In genomic region chr12:6773662-6774351, GRCh38 we compare ENCODE assay signal across 10 cellular contexts. TPM values are rescaled to one million over a fixed set of nuclear protein-coding genes. Genes with fewer than 3 reads are reported as not detected.
DNase-seq lines count a peak whose midpoint lies in the region; ATAC-seq and TF ChIP-seq lines count a peak whose summit lies in the region.
"Had no signal": no experiment of that assay in that cellular context is flagged by ENCODE, and none has a peak within 500 bp of the region (broad histone marks: within the 10 kb centered on the region; RNA-seq: fewer than 3 reads in every experiment).

No MANE protein-coding gene starts in this region.

- H3K4me3 ChIP-seq in gastroesophageal sphincter, result peak overlapping the region; percentile 1 to 42

- no peak overlapping the region for H2BK120ac ChIP-seq in H9 (ENCODE audit: low read depth, low read length, poor library complexity, severe bottlenecking)

- H2AK5ac ChIP-seq in H9 (ENCODE audit: insufficient read length, low read length), result no peak overlapping the region

- no peak overlapping the region for H4K5ac ChIP-seq in H9 (ENCODE audit: insufficient read length, low read depth, low read length)

- no peak overlapping the region for H3K23ac ChIP-seq in H9 (ENCODE audit: insufficient read length, low read depth, low read length)

- H3K4me3 Mint-ChIP-seq in H9, result peak overlapping the region; percentile 34 to 74
- H3K4me3 Mint-ChIP-seq in stimulated activated memory B cell treated with anti-CD40 and anti-IgM and Interleukin-4, amounts not matched to agents 10 μg/mL and 1 μg/mL and 100 μg/mL, for 72 hours, result no peak overlapping the region
- H3K4me3 Mint-ChIP-seq: activated B cell treated with CpG ODN at 0.5 μM for 24 hours had no signal

- no peak overlapping the region for H2BK15ac ChIP-seq in H9 (ENCODE audit: low read depth, low read length)

- H3K79me2 ChIP-seq in H9 (ENCODE audit: insufficient read depth, low read length), result no peaks in the 10 kb centered on the region

- H2BK5ac ChIP-seq in H9 (ENCODE audit: insufficient read length, low read length), result no peak overlapping the region

- no peak for ATAC-seq in gastroesophageal sphincter
- ATAC-seq in stimulated activated memory B cell treated with anti-CD40 and anti-IgM and Interleukin-4, amounts not matched to agents 10 μg/mL and 1 μg/mL and 100 μg/mL, for 72 hours, result no peak

- no peak overlapping the region for H2BK12ac ChIP-seq in H9 (ENCODE audit: insufficient read length, low read depth, low read length)

- H2AFZ ChIP-seq in H9 (ENCODE audit: low read length), result no peak overlapping the region

- H3K14ac ChIP-seq in H9 (ENCODE audit: insufficient read depth, low read length), result no peak overlapping the region; the same call in 1 of the 2 replicates

- no peak overlapping the region for H3K18ac ChIP-seq in H9 (ENCODE audit: insufficient read length, low read depth, low read length)

- H3K79me1 ChIP-seq in H9 (ENCODE audit: insufficient read depth, low read depth, low read length, poor library complexity, severe bottlenecking), result no peaks in the 10 kb centered on the region

- no peak overlapping the region for H3K9ac ChIP-seq in H9 (ENCODE audit: extremely low read depth, insufficient read length, low read length)

- peaks cover 0 to 26% of the 10 kb centered on the region in 2 donors for H3K36me3 ChIP-seq in gastroesophageal sphincter

- peak overlapping the region; percentile 13 for H3K4me2 ChIP-seq in H9 (ENCODE audit: insufficient read depth, insufficient read length, low read length)

- H3T11ph ChIP-seq in H9 (ENCODE audit: low read length), result no peak overlapping the region

- peaks cover 47 to 74% of the 10 kb centered on the region in 2 experiments for H3K4me1 Mint-ChIP-seq in H9
- H3K4me1 Mint-ChIP-seq in stimulated activated memory B cell treated with anti-CD40 and anti-IgM and Interleukin-4, amounts not matched to agents 10 μg/mL and 1 μg/mL and 100 μg/mL, for 72 hours, result peaks cover 56% of the 10 kb centered on the region

- H2BK20ac ChIP-seq in H9 (ENCODE audit: low read depth, low read length, poor library complexity, severe bottlenecking), result no peak overlapping the region

- H4K20me1 ChIP-seq in H9 (ENCODE audit: control insufficient read depth, insufficient read depth, insufficient read length), result no peaks in the 10 kb centered on the region

- TF ChIP-seq POLR2A in gastroesophageal sphincter (IDR thresholded peaks at IDR 0.05), result no peak

- H3K9me3 ChIP-seq in H9 (ENCODE audit: control insufficient read depth, low read depth, low read length) (no peaks in the 10 kb centered on the region), gastroesophageal sphincter (no peaks in the 10 kb centered on the region)

- H4K8ac ChIP-seq in H9 (replicated peaks; ENCODE audit: insufficient read length, low read depth, low read length), result no peak overlapping the region

- H3K27ac ChIP-seq in H9 (ENCODE audit: insufficient read length, low read depth, low read length) (no peak overlapping the region), gastroesophageal sphincter (peak overlapping the region in 3 of 4 donors; percentile 8 to 97 (median 17))

- no peak overlapping the region for H3K56ac ChIP-seq in H9 (ENCODE audit: insufficient read length, low read depth, low read length)

- WGBS in H9 (ENCODE audit: extremely low coverage, insufficient read length, low lambda C conversion rate), result no CpG with 5 or more reads among the region's 57 CpGs
- 18 to 27% methylated on average over 3 to 10 of the region's 57 CpGs for WGBS in gastroesophageal sphincter (ENCODE audit: low coverage in 1 of 2), 2 donors

- peaks cover 3% of the 10 kb centered on the region; the same call in 1 of the 2 replicates for H3K4me1 ChIP-seq in H9 (ENCODE audit: insufficient read depth, low read length)
- peaks cover 0 to 73% (median 38%) of the 10 kb centered on the region in 3 donors for H3K4me1 ChIP-seq in gastroesophageal sphincter

- H3K27me3 ChIP-seq in H9 (ENCODE audit: insufficient read depth, low read length), result peaks cover 5% of the 10 kb centered on the region; the same call in 1 of the 2 replicates
- H3K27me3 ChIP-seq in gastroesophageal sphincter, result no peaks in the 10 kb centered on the region

- H3K4ac ChIP-seq in H9 (ENCODE audit: low read depth, low read length), result no peak overlapping the region

- H3K9me3 Mint-ChIP-seq in H9, result peaks cover 0 to 3% of the 10 kb centered on the region in 2 experiments; a peak in 2 of 5 replicates
- H3K9me3 Mint-ChIP-seq in stimulated activated memory B cell treated with anti-CD40 and anti-IgM and Interleukin-4, amounts not matched to agents 10 μg/mL and 1 μg/mL and 100 μg/mL, for 72 hours, result no peaks in the 10 kb centered on the region
- H3K9me3 Mint-ChIP-seq: activated B cell treated with CpG ODN at 0.5 μM for 24 hours had no signal

- TF ChIP-seq EP300 in gastroesophageal sphincter (IDR thresholded peaks at IDR 0.05), result no peak

- no peak overlapping the region for H4K91ac ChIP-seq in H9 (ENCODE audit: insufficient read length, low read depth, low read length)

- H3K27ac Mint-ChIP-seq in H9, result no peak overlapping the region
- H3K27ac Mint-ChIP-seq in stimulated activated memory B cell treated with anti-CD40 and anti-IgM and Interleukin-4, amounts not matched to agents 10 μg/mL and 1 μg/mL and 100 μg/mL, for 72 hours, result no peak overlapping the region
- H3K27ac Mint-ChIP-seq: activated B cell treated with CpG ODN at 0.5 μM for 24 hours had no signal

- no peak for TF ChIP-seq CTCF in H9 (conservative IDR thresholded peaks at IDR 0.05)
- TF ChIP-seq CTCF in gastroesophageal sphincter (IDR thresholded peaks at IDR 0.05), result no peak

- peaks cover 20% of the 10 kb centered on the region for H3K23me2 ChIP-seq in H9 (ENCODE audit: insufficient read length, low read depth, low read length, poor library complexity, severe bottlenecking)

- DNase-seq in H9 (no peak), NCI-H1105 (lab: John Stamatoyannopoulos, UW) (no peak), hippocampal formation (lab: John Stamatoyannopoulos, UW) (no peak), hepatic stellate cell (ENCODE audit: low spot score) (no peak)
- DNase-seq in activated CD8-positive, alpha-beta memory T cell treated with anti-CD3 and anti-CD28 coated beads for 24 hours, result peak; percentile 89
- DNase-seq in stimulated activated CD8-positive, alpha-beta memory T cell treated with anti-CD3 and anti-CD28 coated beads, Interleukin-12 subunit alpha, Interleukin-12 subunit beta, amount 100 ng/mL, for 4 hours (ENCODE audit: low read depth), result peak; percentile 70
- DNase-seq: activated B cell treated with CpG ODN at 0.5 μM for 24 hours, NCI-H774 had no signal

- H3K27me3 Mint-ChIP-seq in H9 (ENCODE audit: low read depth), result peaks cover 47% of the 10 kb centered on the region
- peaks cover 98% of the 10 kb centered on the region for H3K27me3 Mint-ChIP-seq in stimulated activated memory B cell treated with anti-CD40 and anti-IgM and Interleukin-4, amounts not matched to agents 10 μg/mL and 1 μg/mL and 100 μg/mL, for 72 hours

- peaks cover 23 to 48% (median 48%) of the 10 kb centered on the region in 3 experiments for H3K36me3 Mint-ChIP-seq in H9 (ENCODE audit: insufficient read depth in 1 of 3, low read depth in 3 of 3)
- H3K36me3 Mint-ChIP-seq in stimulated activated memory B cell treated with anti-CD40 and anti-IgM and Interleukin-4, amounts not matched to agents 10 μg/mL and 1 μg/mL and 100 μg/mL, for 72 hours, result no peaks in the 10 kb centered on the region

RNA-seq across cellular contexts. Expression of gene LAG3, which starts 1.5 kb away (rescaled TPM):
- total RNA-seq in H9 (2021) (1.7 and 2.2 TPM in 2 replicates), gastroesophageal sphincter (1 to 10 TPM in 3 of 4 donors, under 1 TPM in 1; 0.30 to 3.0 (median 1.9) TPM)
- total RNA-seq: activated B cell treated with CpG ODN at 0.5 μM for 24 hours had no signal

RNA-seq across cellular contexts. Expression of gene PTMS, which starts 7.6 kb away (rescaled TPM):
- total RNA-seq in H9 (2021), result 422 and 438 TPM in 2 replicates
- total RNA-seq in gastroesophageal sphincter, result 100 to 1,000 TPM; 259 to 516 (median 325) TPM

RNA-seq across cellular contexts. Expression of gene CD4, which starts 15.5 kb away (rescaled TPM):
- total RNA-seq in H9 (2021) (0.88 and 1.1 TPM in 2 replicates), gastroesophageal sphincter (10 to 100 TPM in 2 of 4 donors, 1 to 10 TPM in 2; 2.6 to 15.2 (median 9.1) TPM)

RNA-seq across cellular contexts. Expression of gene MLF2, which starts 20.9 kb away (rescaled TPM):
- total RNA-seq in H9 (2021), result 244 and 258 TPM in 2 replicates
- 100 to 1,000 TPM; 140 to 290 (median 216) TPM for total RNA-seq in gastroesophageal sphincter

RNA-seq across cellular contexts. Expression of gene GPR162, which starts 47.8 kb away (rescaled TPM):
- total RNA-seq in H9 (2021) (4.6 and 6.1 TPM in 2 replicates), gastroesophageal sphincter (1 to 10 TPM; 3.7 to 9.7 (median 3.9) TPM)
- total RNA-seq: activated B cell treated with CpG ODN at 0.5 μM for 24 hours had no signal

Comparison
In these comparisons a context has a peak if more than half of its experiments do, and no peak if none do; other contexts are left out.
1. DNase-seq: peak in activated CD8-positive, alpha-beta memory T cell treated with anti-CD3 and anti-CD28 coated beads for 24 hours (single experiment) and stimulated activated CD8-positive, alpha-beta memory T cell treated with anti-CD3 and anti-CD28 coated beads, Interleukin-12 subunit alpha, Interleukin-12 subunit beta, amount 100 ng/mL, for 4 hours (single experiment); none in H9 (single experiment), NCI-H1105 (single experiment), hippocampal formation (0 of 2) and hepatic stellate cell (single experiment).